Comparison of ENCODE assay signal across 1 cellular context in genomic region chr3:12458901-12459300, GRCh38.
TF ChIP-seq lines count a peak whose summit lies in the region.

No MANE protein-coding gene starts in this region.

TF ChIP-seq in HepG2, 621 proteins besides CTCF, POLR2A, EP300 and RAD21 (continued from another document):
- TF ChIP-seq ZBTB37 (CRISPR knock-in tag; IDR thresholded peaks at IDR 0.05) (no peak), ZNF18 (CRISPR knock-in tag; IDR thresholded peaks at IDR 0.05; ENCODE audit: insufficient replicate concordance) (peak; percentile 31)
